8 cellular contexts compared by ENCODE assay signal in genomic region chr1:53739109-53739681, GRCh38. TPM values are rescaled to one million over a fixed set of nuclear protein-coding genes. Genes with fewer than 3 reads are reported as not detected.
DNase-seq lines count a peak whose midpoint lies in the region; ATAC-seq and TF ChIP-seq lines count a peak whose summit lies in the region.

Gene GLIS1, minus strand, starts transcription at chr1:53739164. Its CDS starts 1,100 bp downstream, at chr1:53738064.

- under 1% methylated on average over 73 of the region's 73 CpGs for WGBS in HUES64
- 2 to 5% methylated on average over 8 to 17 of the region's 73 CpGs for WGBS in upper lobe of left lung, 2 donors

- no peaks in the 10 kb centered on the region for H4K20me1 ChIP-seq in osteoblast (ENCODE audit: insufficient read depth, low read length)

- H3K27ac ChIP-seq in HUES64 (ENCODE audit: low read depth, low read length) (no peak within 1 kb of the TSS), osteoblast (ENCODE audit: low read depth, low read length) (peak within 1 kb of the TSS; percentile 85), upper lobe of left lung (no peak within 1 kb of the TSS)

- no peak for TF ChIP-seq EP300 in upper lobe of left lung (IDR thresholded peaks at IDR 0.05)

- H3K9ac ChIP-seq in HUES64 (ENCODE audit: low read depth, low read length): no peak within 1 kb of the TSS

- H3K4me1 ChIP-seq in HUES64 (ENCODE audit: insufficient read depth, low read length) (peaks cover 4% of the 10 kb centered on the region; the same call in 1 of the 2 replicates), osteoblast (ENCODE audit: insufficient read depth, low read length) (peaks cover 52% of the 10 kb centered on the region), upper lobe of left lung (peaks cover 13 to 25% (median 22%) of the 10 kb centered on the region in 4 donors)

- H3K27me3 ChIP-seq in HUES64 (ENCODE audit: insufficient read depth, low read length) (peaks cover 75% of the 10 kb centered on the region), osteoblast (ENCODE audit: insufficient read depth, low read length) (no peaks in the 10 kb centered on the region), upper lobe of left lung (peaks cover 0 to 31% (median 20%) of the 10 kb centered on the region in 4 donors)

- H3K9me3 ChIP-seq in HUES64 (ENCODE audit: insufficient read depth, low read depth, low read length) (no peaks in the 10 kb centered on the region; the same call in 1 of the 2 replicates), osteoblast (ENCODE audit: low read depth, low read length) (no peaks in the 10 kb centered on the region), upper lobe of left lung (no peaks in the 10 kb centered on the region)

- TF ChIP-seq POLR2A in upper lobe of left lung (IDR thresholded peaks at IDR 0.05): no peak

- peak; percentile 13 for DNase-seq in DMS79 (lab: John Stamatoyannopoulos, UW)
- peak; percentile 15 for DNase-seq in OCI-M2 (lab: John Stamatoyannopoulos, UW; ENCODE audit: unreplicated experiment)
- peak in 1 of 2 donors; percentile 80 for DNase-seq in activated naive CD4-positive, alpha-beta T cell treated with anti-CD3 and anti-CD28 coated beads, Interleukin-2, amount 50 U/mL, for 72 hours (ENCODE audit: low spot score in 2 of 2)
- DNase-seq in Right ventricle myocardium superior: peak; percentile 88
- DNase-seq in osteoblast (ENCODE audit: insufficient read length, low spot score, missing footprints): peak; percentile 100
- peak; percentile 63 to 97 for DNase-seq in upper lobe of left lung

- H3K4me2 ChIP-seq in osteoblast (ENCODE audit: insufficient read depth, low read length): peak within 1 kb of the TSS; percentile 84

- H3K27ac Mint-ChIP-seq in activated naive CD4-positive, alpha-beta T cell treated with anti-CD3 and anti-CD28 coated beads, Interleukin-2, amount 50 U/mL, for 72 hours: no peak within 1 kb of the TSS

- H3K4me3 ChIP-seq in HUES64 (ENCODE audit: low read length) (peak within 1 kb of the TSS; percentile 55), osteoblast (ENCODE audit: insufficient read depth, low read length) (peak within 1 kb of the TSS; percentile 79), upper lobe of left lung (peak within 1 kb of the TSS; percentile 22 to 69 (median 58))

- peaks cover 9 to 15% of the 10 kb centered on the region in 2 donors for H3K36me3 Mint-ChIP-seq in activated naive CD4-positive, alpha-beta T cell treated with anti-CD3 and anti-CD28 coated beads, Interleukin-2, amount 50 U/mL, for 72 hours

- no peaks in the 10 kb centered on the region for H3K36me3 ChIP-seq in HUES64 (ENCODE audit: insufficient read depth, low read length)
- no peaks in the 10 kb centered on the region for H3K36me3 ChIP-seq in osteoblast (ENCODE audit: insufficient read depth, low read length)
- H3K36me3 ChIP-seq in upper lobe of left lung: no peaks in the 10 kb centered on the region

- H3K79me2 ChIP-seq in osteoblast (ENCODE audit: insufficient read depth, low read length): peaks cover 22% of the 10 kb centered on the region

- intact Hi-C loops in Right ventricle myocardium superior (cut with DNase I): no loop called here

- ATAC-seq in GM21529 (IDR thresholded peaks at IDR 0.05; ENCODE audit: unreplicated experiment): peak; percentile 94
- peak; percentile 91 to 99 for ATAC-seq in activated naive CD4-positive, alpha-beta T cell treated with anti-CD3 and anti-CD28 coated beads, Interleukin-2, amount 50 U/mL, for 72 hours
- ATAC-seq in Right ventricle myocardium superior (ENCODE audit: poor library complexity): peak; percentile 100
- ATAC-seq in upper lobe of left lung (ENCODE audit: low FRiP score in 2 of 2): peak; percentile 86 to 98

- peaks cover 13 to 14% of the 10 kb centered on the region in 2 donors for H3K9me3 Mint-ChIP-seq in activated naive CD4-positive, alpha-beta T cell treated with anti-CD3 and anti-CD28 coated beads, Interleukin-2, amount 50 U/mL, for 72 hours

- H2AFZ ChIP-seq in osteoblast (ENCODE audit: low read length): peak within 1 kb of the TSS; percentile 80

- TF ChIP-seq CTCF in osteoblast (IDR thresholded peaks at IDR 0.05; ENCODE audit: extremely low read depth, low read depth, low read length): no peak
- TF ChIP-seq CTCF in upper lobe of left lung (IDR thresholded peaks at IDR 0.05): no peak

RNA-seq across cellular contexts. Expression of gene GLIS1, which starts in this region (rescaled TPM):
- polyA plus RNA-seq in HUES64 (2013, experiment 1 of 2): 0.10 TPM
- not detected for polyA plus RNA-seq in HUES64 (2013, experiment 2 of 2)
- total RNA-seq in activated naive CD4-positive, alpha-beta T cell treated with anti-CD3 and anti-CD28 coated beads, Interleukin-2, amount 50 U/mL, for 72 hours: not detected
- total RNA-seq in Right ventricle myocardium superior: 0.08 TPM
- total RNA-seq in osteoblast: 2.4 and 2.9 TPM in 2 replicates
- 1 to 10 TPM in 1 of 6 donors, under 1 TPM in 1, not detected in 4; 0.26 to 1.0 TPM for total RNA-seq in upper lobe of left lung

Comparison
In these comparisons a context has a peak if more than half of its experiments do, and no peak if none do; other contexts are left out.
1. Peak in ATAC-seq in activated naive CD4-positive, alpha-beta T cell treated with anti-CD3 and anti-CD28 coated beads, Interleukin-2, amount 50 U/mL, for 72 hours; RNA of the gene not detected or under 1 TPM.
2. Peak in DNase-seq and ATAC-seq in Right ventricle myocardium superior; RNA of the gene not detected or under 1 TPM.